In genomic region chr3:184335661-184336483, GRCh38 we compare ENCODE assay signal across 7 cellular contexts. TPM values are rescaled to one million over a fixed set of nuclear protein-coding genes. Genes with fewer than 3 reads are reported as not detected.
DNase-seq lines count a peak whose midpoint lies in the region; ATAC-seq and TF ChIP-seq lines count a peak whose summit lies in the region.

No MANE protein-coding gene starts in this region.

- H3K27me3 Mint-ChIP-seq in activated CD4-positive, alpha-beta T cell treated with anti-CD3 and anti-CD28 coated beads, Interleukin-2, amount 10 ng/mL, durations not matched to agents 7 days and 5 days, result no peaks in the 10 kb centered on the region

- peaks cover 19 to 73% of the 10 kb centered on the region in 2 donors for H3K4me1 ChIP-seq in left lung

- H3K4me3 Mint-ChIP-seq in activated CD4-positive, alpha-beta T cell treated with anti-CD3 and anti-CD28 coated beads, Interleukin-2, amount 10 ng/mL, durations not matched to agents 7 days and 5 days, result peak overlapping the region; percentile 73

- peak overlapping the region; percentile 96 to 98 for H3K27ac ChIP-seq in coronary artery
- H3K27ac ChIP-seq in left lung, result peak overlapping the region; percentile 89 to 90

- peak overlapping the region; percentile 88 for H3K27ac Mint-ChIP-seq in activated CD4-positive, alpha-beta T cell treated with anti-CD3 and anti-CD28 coated beads, Interleukin-2, amount 10 ng/mL, durations not matched to agents 7 days and 5 days

- H3K4me1 Mint-ChIP-seq in activated CD4-positive, alpha-beta T cell treated with anti-CD3 and anti-CD28 coated beads, Interleukin-2, amount 10 ng/mL, durations not matched to agents 7 days and 5 days, result peaks cover 54% of the 10 kb centered on the region

- no peaks in the 10 kb centered on the region for H3K9me3 ChIP-seq in left lung

- H3K36me3 Mint-ChIP-seq in activated CD4-positive, alpha-beta T cell treated with anti-CD3 and anti-CD28 coated beads, Interleukin-2, amount 10 ng/mL, durations not matched to agents 7 days and 5 days (ENCODE audit: low read depth), result peaks cover 36% of the 10 kb centered on the region

- peaks cover 17 to 46% of the 10 kb centered on the region in 2 donors for H3K36me3 ChIP-seq in left lung

- H3K27me3 ChIP-seq in left lung, result no peaks in the 10 kb centered on the region

- no peak for TF ChIP-seq CTCF in coronary artery (IDR thresholded peaks at IDR 0.05)
- TF ChIP-seq CTCF in left lung (IDR thresholded peaks at IDR 0.05), result no peak

- peak; percentile 49 for ATAC-seq in GM18519 (IDR thresholded peaks at IDR 0.05; ENCODE audit: low FRiP score, unreplicated experiment)
- ATAC-seq in HG03064 (IDR thresholded peaks at IDR 0.05; ENCODE audit: low read depth, unreplicated experiment), result peak; percentile 53
- peak; percentile 81 for ATAC-seq in left lung

- peak; percentile 50 for DNase-seq in NCI-H460 (ENCODE audit: extremely low read depth, low read depth)
- DNase-seq in activated CD4-positive, alpha-beta T cell treated with anti-CD3 and anti-CD28 coated beads, Interleukin-2, amount 10 ng/mL, durations not matched to agents 7 days and 5 days, result peak; percentile 83
- peak; percentile 91 for DNase-seq in coronary artery (ENCODE audit: low spot score)
- DNase-seq in left lung, result peak; percentile 90 to 96
- peak; percentile 83 for DNase-seq in stimulated activated CD4-positive, alpha-beta T cell treated with anti-CD3 and anti-CD28 coated beads, Interleukin-2, amount 100 ng/mL, for 4 hours (ENCODE audit: low read depth)

- CTCF ChIA-PET in activated CD4-positive, alpha-beta T cell treated with anti-CD3 and anti-CD28 coated beads, Interleukin-2, amount 10 ng/mL, durations not matched to agents 7 days and 5 days (lab: Charles Lee), result interaction anchor here (0.8 to 2.0 kb wide), 3 partner anchors 10 to 20 kb away, joined by 4 to 8 read pairs (median 5); no protein-coding TSS in a partner anchor

- H3K4me3 ChIP-seq in coronary artery (peak overlapping the region; percentile 89), left lung (peak overlapping the region; percentile 78 to 84)

- intact Hi-C loops in left lung (cut with DNase I), result no loop called here

- POLR2A ChIA-PET in activated CD4-positive, alpha-beta T cell treated with anti-CD3 and anti-CD28 coated beads, Interleukin-2, amount 10 ng/mL, durations not matched to agents 7 days and 5 days (lab: Charles Lee), result no interaction called here

- H3K9me3 Mint-ChIP-seq in activated CD4-positive, alpha-beta T cell treated with anti-CD3 and anti-CD28 coated beads, Interleukin-2, amount 10 ng/mL, durations not matched to agents 7 days and 5 days, result no peaks in the 10 kb centered on the region

RNA-seq across cellular contexts. Expression of gene FAM131A, which starts 1.5 kb away (rescaled TPM):
- 10.7 and 12.6 TPM in 2 replicates for total RNA-seq in NCI-H460 (2014; rRNA removed; shearing (Covaris generic))
- 22.3 and 25.4 TPM in 2 replicates for polyA plus RNA-seq in NCI-H460 (2014; cell fraction: nucleus; rRNA removed)
- 1 to 10 TPM; 3.6 to 4.4 TPM for total RNA-seq in activated CD4-positive, alpha-beta T cell treated with anti-CD3 and anti-CD28 coated beads, Interleukin-2, amount 10 ng/mL, durations not matched to agents 7 days and 5 days
- total RNA-seq in left lung, result 10 to 100 TPM; 14.7 to 19.2 TPM

RNA-seq across cellular contexts. Expression of gene EIF4G1, which starts 21.5 kb away (rescaled TPM):
- 160 and 178 TPM in 2 replicates for total RNA-seq in NCI-H460 (2014; rRNA removed; shearing (Covaris generic))
- polyA plus RNA-seq in NCI-H460 (2014; cell fraction: nucleus; rRNA removed), result 164 and 210 TPM in 2 replicates
- total RNA-seq in activated CD4-positive, alpha-beta T cell treated with anti-CD3 and anti-CD28 coated beads, Interleukin-2, amount 10 ng/mL, durations not matched to agents 7 days and 5 days, result 100 to 1,000 TPM; 269 to 300 TPM
- 100 to 1,000 TPM; 336 to 406 TPM for total RNA-seq in left lung

RNA-seq across cellular contexts. Expression of gene CLCN2, which starts 25.5 kb away (rescaled TPM):
- total RNA-seq in NCI-H460 (2014; rRNA removed; shearing (Covaris generic)), result 4.9 and 6.2 TPM in 2 replicates
- 25.5 and 31.9 TPM in 2 replicates for polyA plus RNA-seq in NCI-H460 (2014; cell fraction: nucleus; rRNA removed)
- total RNA-seq in activated CD4-positive, alpha-beta T cell treated with anti-CD3 and anti-CD28 coated beads, Interleukin-2, amount 10 ng/mL, durations not matched to agents 7 days and 5 days, result 1 to 10 TPM; 3.0 to 3.6 TPM
- total RNA-seq in left lung, result 1 to 10 TPM; 4.4 to 5.6 TPM

RNA-seq across cellular contexts. Expression of gene POLR2H, which starts 25.6 kb away (rescaled TPM):
- total RNA-seq in NCI-H460 (2014; rRNA removed; shearing (Covaris generic)), result 98.8 and 101 TPM in 2 replicates
- polyA plus RNA-seq in NCI-H460 (2014; cell fraction: nucleus; rRNA removed), result 159 and 162 TPM in 2 replicates
- total RNA-seq in activated CD4-positive, alpha-beta T cell treated with anti-CD3 and anti-CD28 coated beads, Interleukin-2, amount 10 ng/mL, durations not matched to agents 7 days and 5 days, result 10 to 100 TPM; 74.4 to 79.9 TPM
- 10 to 100 TPM; 54.7 to 71.3 TPM for total RNA-seq in left lung

RNA-seq across cellular contexts. Expression of gene PSMD2, which starts 36.8 kb away (rescaled TPM):
- 140 and 164 TPM in 2 replicates for total RNA-seq in NCI-H460 (2014; rRNA removed; shearing (Covaris generic))
- 211 and 232 TPM in 2 replicates for polyA plus RNA-seq in NCI-H460 (2014; cell fraction: nucleus; rRNA removed)
- total RNA-seq in activated CD4-positive, alpha-beta T cell treated with anti-CD3 and anti-CD28 coated beads, Interleukin-2, amount 10 ng/mL, durations not matched to agents 7 days and 5 days, result 100 to 1,000 TPM; 188 to 193 TPM
- total RNA-seq in left lung, result 100 to 1,000 TPM; 195 to 263 TPM

Comparison
In these comparisons a context has a peak if more than half of its experiments do, and no peak if none do; other contexts are left out.
1. Peak in every context shown above with its lines: DNase-seq, ATAC-seq, H3K4me3 ChIP-seq and H3K27ac ChIP-seq.